Comparison of ENCODE assay signal across 24 cellular contexts in the genomic region with DNA sequence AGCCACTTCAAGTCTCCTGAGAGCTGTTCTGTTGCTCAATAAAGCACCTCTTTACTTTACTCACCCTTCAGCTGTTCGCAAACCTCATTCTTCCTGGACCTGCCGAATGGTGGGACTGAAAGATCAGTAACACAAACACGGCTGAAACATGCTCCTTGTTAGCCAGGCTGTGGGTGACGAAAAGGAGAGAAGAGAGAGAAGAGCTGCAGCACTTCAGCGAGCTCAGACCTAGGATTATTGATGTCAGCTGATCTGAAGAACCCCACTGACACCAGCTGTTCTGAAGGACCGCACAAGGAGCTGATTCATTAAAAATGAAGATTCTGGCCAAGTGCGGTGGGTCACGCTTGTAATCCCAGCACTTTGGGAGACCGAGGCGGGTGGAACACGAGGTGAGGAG.
"Had no signal": no experiment of that assay in that cellular context is flagged by ENCODE, and none has a peak within 500 bp of the region (broad histone marks: within the 10 kb centered on the region; RNA-seq: fewer than 3 reads in every experiment).

No MANE protein-coding gene starts in this region.

- FAIRE-seq: frontal cortex had no signal

- H3K4me1 Mint-ChIP-seq: immature natural killer cell; naive thymus-derived CD8-positive, alpha-beta T cell; stimulated activated effector memory CD8-positive, alpha-beta T cell treated with anti-CD3 and anti-CD28 coated beads, Interleukin-12 subunit alpha, Interleukin-12 subunit beta, amount 100 ng/mL, for 72 hours had no signal

- H3K36me3 ChIP-seq: lower lobe of right lung, ovary, sigmoid colon, stomach, thyroid gland, vagina had no signal

- H3K4me3 Mint-ChIP-seq: immature natural killer cell; naive thymus-derived CD8-positive, alpha-beta T cell; stimulated activated effector memory CD8-positive, alpha-beta T cell treated with anti-CD3 and anti-CD28 coated beads, Interleukin-12 subunit alpha, Interleukin-12 subunit beta, amount 100 ng/mL, for 72 hours had no signal

- H3K27me3 Mint-ChIP-seq: naive thymus-derived CD8-positive, alpha-beta T cell had no signal

- H3K4me3 ChIP-seq: dorsolateral prefrontal cortex, lower lobe of right lung, ovary, psoas muscle, sigmoid colon, stomach, thyroid gland, vagina had no signal

- H3K27me3 ChIP-seq: ovary, sigmoid colon, stomach, thyroid gland, vagina had no signal

- H3K36me3 Mint-ChIP-seq: immature natural killer cell; naive thymus-derived CD8-positive, alpha-beta T cell; stimulated activated effector memory CD8-positive, alpha-beta T cell treated with anti-CD3 and anti-CD28 coated beads, Interleukin-12 subunit alpha, Interleukin-12 subunit beta, amount 100 ng/mL, for 72 hours had no signal

- DNase-seq: dorsolateral prefrontal cortex; effector CD4-positive, alpha-beta T cell; hypothalamus; immature natural killer cell; islet precursor cell; kidney glomerular epithelial cell; left colon; left ventricle myocardium superior; lower lobe of right lung; naive thymus-derived CD8-positive, alpha-beta T cell; occipital lobe; ovary; psoas muscle; right cardiac atrium; sigmoid colon; stimulated activated CD4-positive, alpha-beta T cell treated with anti-CD3 and anti-CD28 coated beads, Interleukin-2, amount 100 ng/mL, for 24 hours; stimulated activated CD4-positive, alpha-beta T cell treated with anti-CD3 and anti-CD28 coated beads, Interleukin-4, amount 100 ng/mL, for 24 hours; stimulated activated naive CD4-positive, alpha-beta T cell treated with Interleukin-2 at 50 U/mL for 16 hours; stomach; thyroid gland; trophoblast cell had no signal

- H3K27ac ChIP-seq: dorsolateral prefrontal cortex, lower lobe of right lung, ovary, psoas muscle, sigmoid colon, stomach, thyroid gland, vagina had no signal

- H3K27ac Mint-ChIP-seq: immature natural killer cell; naive thymus-derived CD8-positive, alpha-beta T cell; stimulated activated effector memory CD8-positive, alpha-beta T cell treated with anti-CD3 and anti-CD28 coated beads, Interleukin-12 subunit alpha, Interleukin-12 subunit beta, amount 100 ng/mL, for 72 hours had no signal

- ATAC-seq: left colon; left ventricle myocardium superior; naive thymus-derived CD8-positive, alpha-beta T cell; psoas muscle; right cardiac atrium; stimulated activated effector memory CD8-positive, alpha-beta T cell treated with anti-CD3 and anti-CD28 coated beads, Interleukin-12 subunit alpha, Interleukin-12 subunit beta, amount 100 ng/mL, for 72 hours had no signal

- H3K9me3 ChIP-seq: lower lobe of right lung, ovary, psoas muscle, sigmoid colon, stomach, thyroid gland, vagina had no signal

- H3K4me1 ChIP-seq: lower lobe of right lung, psoas muscle, sigmoid colon, stomach, thyroid gland, vagina had no signal
